ENCODE assay signal across 1 cellular context in genomic region chr3:48847586-48848423, GRCh38.
TF ChIP-seq lines count a peak whose summit lies in the region.

PRKAR2A (minus strand) TSS chr3:48847874; CDS start chr3:48847596, 278 bp downstream.

TF ChIP-seq in HepG2, 621 proteins besides CTCF, POLR2A, EP300 and RAD21 (continued from another document and continues in another):
- TF ChIP-seq AHDC1 (CRISPR knock-in tag; IDR thresholded peaks at IDR 0.05; ENCODE audit: borderline replicate concordance) (no peak), MXD3 (CRISPR knock-in tag; IDR thresholded peaks at IDR 0.05) (0 out of 2 replicates have a peak, but pooled peaks have one; percentile 21), ZBTB2 (CRISPR knock-in tag; IDR thresholded peaks at IDR 0.05; ENCODE audit: low read depth) (peak; percentile 91), TOPORS (CRISPR knock-in tag; IDR thresholded peaks at IDR 0.05) (peak; percentile 57; the same call in 1 of the 2 replicates), SNAPC5 (CRISPR knock-in tag; IDR thresholded peaks at IDR 0.05; ENCODE audit: borderline replicate concordance) (peak; percentile 46; the same call in 1 of the 2 replicates), PPARG (CRISPR knock-in tag; conservative IDR thresholded peaks at IDR 0.05) (peak; percentile 4; the same call in 1 of the 2 replicates), HINFP (CRISPR knock-in tag; IDR thresholded peaks at IDR 0.05; ENCODE audit: low read depth) (peak; percentile 84; the same call in 1 of the 2 replicates), DMTF1 (CRISPR knock-in tag; IDR thresholded peaks at IDR 0.05) (0 out of 2 replicates have a peak, but pooled peaks have one; percentile 71), HMGA1 (CRISPR knock-in tag; conservative IDR thresholded peaks at IDR 0.05) (no peak), NR2C2 (CRISPR knock-in tag; IDR thresholded peaks at IDR 0.05; ENCODE audit: borderline replicate concordance) (peak; percentile 73), ZNF770 (CRISPR knock-in tag; IDR thresholded peaks at IDR 0.05) (0 out of 2 replicates have a peak, but pooled peaks have one; percentile 29), ZNF547 (CRISPR knock-in tag; IDR thresholded peaks at IDR 0.05) (peak; percentile 59), CCDC6 (CRISPR knock-in tag; IDR thresholded peaks at IDR 0.05) (peak; percentile 61), RXRB (CRISPR knock-in tag; IDR thresholded peaks at IDR 0.05; ENCODE audit: borderline replicate concordance) (0 out of 2 replicates have a peak, but pooled peaks have one; percentile 12), MTF2 (CRISPR knock-in tag; IDR thresholded peaks at IDR 0.05; ENCODE audit: borderline replicate concordance) (peak; percentile 71), CSRNP2 (CRISPR knock-in tag; conservative IDR thresholded peaks at IDR 0.05; ENCODE audit: low read depth) (no peak), ZNF773 (CRISPR knock-in tag; IDR thresholded peaks at IDR 0.05; ENCODE audit: borderline replicate concordance) (peak; percentile 82; the same call in 1 of the 2 replicates), ZNF292 (CRISPR knock-in tag; IDR thresholded peaks at IDR 0.05; ENCODE audit: borderline replicate concordance, low read depth) (no peak), ZBTB43 (CRISPR knock-in tag; conservative IDR thresholded peaks at IDR 0.05) (peak; percentile 45), FOXK1 (CRISPR knock-in tag; IDR thresholded peaks at IDR 0.05; ENCODE audit: borderline replicate concordance, low read depth) (no peak), ZNF580 (CRISPR knock-in tag; IDR thresholded peaks at IDR 0.05; ENCODE audit: borderline replicate concordance, low read depth) (no peak), EEA1 (CRISPR knock-in tag; IDR thresholded peaks at IDR 0.05; ENCODE audit: borderline replicate concordance) (0 out of 2 replicates have a peak, but pooled peaks have one; percentile 14), ZNF276 (CRISPR knock-in tag; IDR thresholded peaks at IDR 0.05; ENCODE audit: low read depth) (0 out of 2 replicates have a peak, but pooled peaks have one; percentile 14), MXD4 (CRISPR knock-in tag; IDR thresholded peaks at IDR 0.05) (0 out of 2 replicates have a peak, but pooled peaks have one; percentile 10), ZNF704 (CRISPR knock-in tag; IDR thresholded peaks at IDR 0.05; ENCODE audit: borderline replicate concordance) (peak; percentile 49; the same call in 1 of the 2 replicates), ZNF746 (CRISPR knock-in tag; IDR thresholded peaks at IDR 0.05) (0 out of 2 replicates have a peak, but pooled peaks have one; percentile 28), ZFP91 (CRISPR knock-in tag; IDR thresholded peaks at IDR 0.05; ENCODE audit: borderline replicate concordance) (peak; percentile 78; the same call in 1 of the 2 replicates), ATF7 (IDR thresholded peaks at IDR 0.05) (no peak), ATF7 (CRISPR knock-in tag; IDR thresholded peaks at IDR 0.05) (no peak), ZNF101 (CRISPR knock-in tag; IDR thresholded peaks at IDR 0.05; ENCODE audit: borderline replicate concordance, low read depth) (0 out of 2 replicates have a peak, but pooled peaks have one; percentile 34)
